In genomic region chrX:54564942-54565341, GRCh38 we compare ENCODE assay signal across 17 cellular contexts.
"Had no signal": no experiment of that assay in that cellular context is flagged by ENCODE, and none has a peak within 500 bp of the region (broad histone marks: within the 10 kb centered on the region; RNA-seq: fewer than 3 reads in every experiment).

No MANE protein-coding gene starts in this region.

- H3K27me3 ChIP-seq: cardiac muscle cell, spleen, upper lobe of left lung had no signal

- H3K9me3 ChIP-seq: thoracic aorta had no signal

- ATAC-seq: activated naive CD4-positive, alpha-beta T cell treated with anti-CD3 and anti-CD28 coated beads, Interleukin-2, amount 50 U/mL, for 72 hours; activated T-cell treated with anti-CD3 and anti-CD28 coated beads, Interleukin-2, amount 50 U/mL, for 72 hours; left cardiac atrium; naive thymus-derived CD8-positive, alpha-beta T cell; sciatic nerve; stimulated activated memory B cell treated with anti-CD40 and anti-IgM and Interleukin-4, amounts not matched to agents 10 μg/mL and 1 μg/mL and 100 μg/mL, for 72 hours had no signal

- DNase-seq: activated CD4-positive, alpha-beta T cell treated with anti-CD3 and anti-CD28 coated beads, Interleukin-2, amount 50 U/mL, for 4 hours; activated CD4-positive, CD25-positive, alpha-beta regulatory T cell treated with anti-CD3 and anti-CD28 coated beads, Interleukin-2, amount 50 U/mL, for 72 hours; activated gamma-delta T cell treated with Interleukin-2 at 50 U/mL for 16 hours; activated T-cell treated with anti-CD3 and anti-CD28 coated beads, Interleukin-2, amount 50 U/mL, for 72 hours; endodermal cell; left cardiac atrium; mesendoderm; naive thymus-derived CD8-positive, alpha-beta T cell; spleen; stimulated activated CD4-positive, alpha-beta T cell treated with anti-CD3 and anti-CD28 coated beads, Interleukin-4, amount 100 ng/mL, for 4 hours; T1000; upper lobe of left lung had no signal

- H3K4me3 ChIP-seq: cardiac muscle cell, spleen, thoracic aorta, upper lobe of left lung had no signal

- H3K4me1 Mint-ChIP-seq: endodermal cell; naive thymus-derived CD8-positive, alpha-beta T cell; stimulated activated memory B cell treated with anti-CD40 and anti-IgM and Interleukin-4, amounts not matched to agents 10 μg/mL and 1 μg/mL and 100 μg/mL, for 72 hours had no signal

- H3K36me3 ChIP-seq: cardiac muscle cell had no signal

- H3K27ac ChIP-seq: cardiac muscle cell, spleen, thoracic aorta, upper lobe of left lung had no signal

- H3K27ac Mint-ChIP-seq: activated naive CD4-positive, alpha-beta T cell treated with anti-CD3 and anti-CD28 coated beads, Interleukin-2, amount 50 U/mL, for 72 hours; activated T-cell treated with anti-CD3 and anti-CD28 coated beads, Interleukin-2, amount 50 U/mL, for 72 hours; endodermal cell; stimulated activated memory B cell treated with anti-CD40 and anti-IgM and Interleukin-4, amounts not matched to agents 10 μg/mL and 1 μg/mL and 100 μg/mL, for 72 hours had no signal

- H3K27me3 Mint-ChIP-seq: naive thymus-derived CD8-positive, alpha-beta T cell; stimulated activated memory B cell treated with anti-CD40 and anti-IgM and Interleukin-4, amounts not matched to agents 10 μg/mL and 1 μg/mL and 100 μg/mL, for 72 hours had no signal

- H3K4me1 ChIP-seq: spleen, upper lobe of left lung had no signal

- H3K4me3 Mint-ChIP-seq: activated T-cell treated with anti-CD3 and anti-CD28 coated beads, Interleukin-2, amount 50 U/mL, for 72 hours; endodermal cell; naive thymus-derived CD8-positive, alpha-beta T cell; stimulated activated memory B cell treated with anti-CD40 and anti-IgM and Interleukin-4, amounts not matched to agents 10 μg/mL and 1 μg/mL and 100 μg/mL, for 72 hours had no signal
